In the genomic region with DNA sequence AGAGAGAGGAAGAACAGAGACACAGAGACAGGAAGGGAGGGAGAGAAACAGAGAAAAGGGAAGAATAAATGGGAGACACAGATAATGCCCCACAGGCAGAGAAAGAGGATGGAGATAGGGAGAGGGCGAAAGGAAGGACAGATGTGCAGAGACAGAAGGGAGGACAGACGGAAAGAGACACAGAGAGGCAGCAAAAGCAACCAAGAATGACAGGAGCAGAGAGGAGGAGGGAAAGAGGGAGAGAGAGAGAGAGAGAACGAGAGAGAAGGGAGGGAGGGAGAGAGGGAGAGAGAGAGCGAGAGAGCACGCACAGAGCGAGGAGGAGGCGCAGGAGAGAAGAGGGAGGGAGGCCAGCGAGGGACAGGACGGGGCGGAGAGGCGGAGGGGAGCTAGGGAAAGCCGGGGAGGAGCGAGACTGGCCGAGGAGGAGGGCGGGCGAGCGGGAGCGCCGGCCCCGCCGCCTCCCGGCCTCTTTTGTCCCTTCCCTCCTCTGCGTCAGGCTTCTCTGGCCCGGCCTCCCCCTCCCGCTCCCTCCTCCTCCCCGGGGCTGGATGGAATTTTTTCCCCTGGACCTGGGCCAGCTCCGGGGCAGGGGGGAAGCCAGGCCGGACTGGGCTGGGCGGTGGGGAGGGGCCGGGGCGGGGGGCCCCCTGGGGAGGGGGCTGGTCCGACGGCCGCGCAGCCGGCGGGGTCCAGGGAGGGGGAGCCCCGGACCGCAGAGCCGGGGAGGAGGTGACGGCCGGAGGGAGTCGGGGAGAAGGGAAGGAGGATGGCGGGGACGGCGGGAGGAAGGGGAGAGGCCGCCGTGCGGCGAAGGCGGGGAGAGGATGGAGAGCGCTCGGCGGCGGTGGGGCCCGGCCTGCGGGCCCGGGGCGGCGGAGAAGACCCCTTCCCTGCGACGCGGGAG, we compare ENCODE assay signal across 9 cellular contexts. TPM values are rescaled to one million over a fixed set of nuclear protein-coding genes. Genes with fewer than 3 reads are reported as not detected.
DNase-seq lines count a peak whose midpoint lies in the region; ATAC-seq and TF ChIP-seq lines count a peak whose summit lies in the region.
"Had no signal": no experiment of that assay in that cellular context is flagged by ENCODE, and none has a peak within 500 bp of the region (broad histone marks: within the 10 kb centered on the region; RNA-seq: fewer than 3 reads in every experiment).

No MANE protein-coding gene starts in this region.

- no peaks in the 10 kb centered on the region for H3K36me3 Mint-ChIP-seq in CD8-positive, alpha-beta T cell

- H3K4me2 ChIP-seq in smooth muscle cell = peak overlapping the region; percentile 91

- no peak for DNase-seq in CD8-positive, alpha-beta T cell
- DNase-seq in HUDEP-2 (lab: John Stamatoyannopoulos, UW; ENCODE audit: unreplicated experiment in 76 of 76) (peak in 50 of 76 experiments; percentile 13 to 89 (median 58)), SJCRH30 (peak; percentile 85 to 88), dedifferentiated amniotic fluid mesenchymal stem cell (ENCODE audit: extremely low spot score) (peak; percentile 97), smooth muscle cell (lab: John Stamatoyannopoulos, UW; ENCODE audit: unreplicated experiment) (peak; percentile 87)

- no peak for ATAC-seq in CD8-positive, alpha-beta T cell
- no peak for ATAC-seq in GM21381 (IDR thresholded peaks at IDR 0.05; ENCODE audit: unreplicated experiment)
- no peak for ATAC-seq in GM21360 (IDR thresholded peaks at IDR 0.05; ENCODE audit: unreplicated experiment)

- no peak for TF ChIP-seq CTCF in CD8-positive, alpha-beta T cell (IDR thresholded peaks at IDR 0.05)
- TF ChIP-seq CTCF in smooth muscle cell (IDR thresholded peaks at IDR 0.05; ENCODE audit: borderline replicate concordance, insufficient read depth, poor library complexity, severe bottlenecking) = no peak

- H3K9me3 Mint-ChIP-seq in CD8-positive, alpha-beta T cell = peaks cover 5% of the 10 kb centered on the region

- intact Hi-C loops in CD8-positive, alpha-beta T cell (cut with DNase I, micrococcal nuclease) = no loop called here

- peaks cover 31% of the 10 kb centered on the region for H4K20me1 ChIP-seq in smooth muscle cell (ENCODE audit: low read depth)

- H3K27ac ChIP-seq in CD8-positive, alpha-beta T cell (ENCODE audit: low read depth, low read length) = no peak overlapping the region
- H3K27ac ChIP-seq in SJCRH30 = peak overlapping the region; percentile 62
- peak overlapping the region; percentile 96 for H3K27ac ChIP-seq in layer of hippocampus (ENCODE audit: low read depth, low read length)
- H3K27ac ChIP-seq in smooth muscle cell (ENCODE audit: low read depth) = peak overlapping the region; percentile 96

- peaks cover 12% of the 10 kb centered on the region for H3K4me1 Mint-ChIP-seq in CD8-positive, alpha-beta T cell (ENCODE audit: low read depth)

- H3K4me3 Mint-ChIP-seq in CD8-positive, alpha-beta T cell = peak overlapping the region; percentile 77

- H3K9ac ChIP-seq in smooth muscle cell (ENCODE audit: low read depth) = peak overlapping the region; percentile 96

- H2AFZ ChIP-seq in smooth muscle cell (ENCODE audit: low read depth) = no peak overlapping the region

- 2% methylated on average over 8 of the region's 63 CpGs for WGBS in smooth muscle cell (ENCODE audit: low lambda C conversion rate)

- CTCF ChIA-PET in CD8-positive, alpha-beta T cell (lab: Charles Lee) = interaction anchor here (0.7 to 1.6 kb wide), 2 partner anchors 216 to 227 kb away, joined by 3 read pairs; no protein-coding TSS in a partner anchor

- peaks cover 15% of the 10 kb centered on the region for H3K4me1 ChIP-seq in CD8-positive, alpha-beta T cell (ENCODE audit: insufficient read depth, low read length)
- H3K4me1 ChIP-seq in SJCRH30 (peaks cover 5% of the 10 kb centered on the region; the same call in 1 of the 2 replicates), smooth muscle cell (ENCODE audit: low read depth) (peaks cover 4% of the 10 kb centered on the region)

- no peak overlapping the region for H3K4me3 ChIP-seq in CD8-positive, alpha-beta T cell (ENCODE audit: low read depth, low read length)
- H3K4me3 ChIP-seq in SJCRH30 (peak overlapping the region; percentile 77), smooth muscle cell (peak overlapping the region; percentile 65)

- H3K27me3 Mint-ChIP-seq in CD8-positive, alpha-beta T cell (ENCODE audit: low read depth) = peaks cover 3% of the 10 kb centered on the region

- H3F3A ChIP-seq in smooth muscle cell (ENCODE audit: low read depth) = peaks cover 23% of the 10 kb centered on the region

- peak overlapping the region; percentile 41 for H3K27ac Mint-ChIP-seq in CD8-positive, alpha-beta T cell

- POLR2A ChIA-PET in CD8-positive, alpha-beta T cell (lab: Charles Lee) = interaction anchor here (1.2 kb wide), 1 partner anchor 16 kb away, joined by 5 read pairs; no protein-coding TSS in a partner anchor

- H3K79me2 ChIP-seq in smooth muscle cell (ENCODE audit: low read depth) = peaks cover 54% of the 10 kb centered on the region

- no peaks in the 10 kb centered on the region for H3K36me3 ChIP-seq in CD8-positive, alpha-beta T cell (ENCODE audit: insufficient read depth, low read length)
- H3K36me3 ChIP-seq in SJCRH30 = 0 out of 2 replicates have a peak, but pooled peaks cover 11% of the 10 kb centered on the region
- H3K36me3 ChIP-seq in smooth muscle cell (ENCODE audit: low read depth) = no peaks in the 10 kb centered on the region

- no peaks in the 10 kb centered on the region for H3K27me3 ChIP-seq in CD8-positive, alpha-beta T cell (ENCODE audit: insufficient read depth, low read length)
- H3K27me3 ChIP-seq in SJCRH30 (no peaks in the 10 kb centered on the region), layer of hippocampus (ENCODE audit: control insufficient read depth, insufficient read depth, low read length) (no peaks in the 10 kb centered on the region), smooth muscle cell (ENCODE audit: low read depth) (no peaks in the 10 kb centered on the region)

- H3K9me3 ChIP-seq in CD8-positive, alpha-beta T cell (ENCODE audit: low read length) = peaks cover 4% of the 10 kb centered on the region
- H3K9me3 ChIP-seq in SJCRH30 (replicated peaks) = no peaks in the 10 kb centered on the region
- no peaks in the 10 kb centered on the region for H3K9me3 ChIP-seq in smooth muscle cell (replicated peaks; ENCODE audit: low read depth)

RNA-seq across cellular contexts. Expression of gene SPACA6, which starts 4.2 kb away (rescaled TPM):
- total RNA-seq in CD8-positive, alpha-beta T cell = 1 to 10 TPM; 3.8 to 4.0 TPM
- 3.2 and 10.9 TPM in 2 replicates for total RNA-seq in SJCRH30 (2014; rRNA removed; shearing (Covaris generic))
- 3.3 and 4.1 TPM in 2 replicates for total RNA-seq in smooth muscle cell
- 3.0 and 4.3 TPM in 2 replicates for polyA plus RNA-seq in smooth muscle cell

RNA-seq across cellular contexts. Expression of gene HAS1, which starts 34.9 kb away (rescaled TPM):
- not detected for total RNA-seq in CD8-positive, alpha-beta T cell
- 0.23 TPM in 1 of 2 replicates, not detected in the other for total RNA-seq in SJCRH30 (2014; rRNA removed; shearing (Covaris generic))
- 0.90 and 0.94 TPM in 2 replicates for total RNA-seq in smooth muscle cell
- 1.5 and 1.8 TPM in 2 replicates for polyA plus RNA-seq in smooth muscle cell
- total RNA-seq: T-helper 2 cell treated with Interferon-gamma antibody and Interleukin-4, amounts not matched to agents 100 ng/mL and 5 ng/mL, for 36 hours had no signal

RNA-seq across cellular contexts. Expression of gene SIGLEC14, which starts 42.3 kb away (rescaled TPM):
- total RNA-seq in CD8-positive, alpha-beta T cell = not detected
- not detected in 2 replicates for total RNA-seq in SJCRH30 (2014; rRNA removed; shearing (Covaris generic))
- total RNA-seq in smooth muscle cell = not detected in 2 replicates
- polyA plus RNA-seq in smooth muscle cell = not detected in 2 replicates
- total RNA-seq: T-helper 2 cell treated with Interferon-gamma antibody and Interleukin-4, amounts not matched to agents 100 ng/mL and 5 ng/mL, for 36 hours had no signal

RNA-seq across cellular contexts. Expression of gene SIGLEC5, which starts 58.7 kb away (rescaled TPM):
- total RNA-seq in CD8-positive, alpha-beta T cell = not detected
- not detected in 2 replicates for total RNA-seq in SJCRH30 (2014; rRNA removed; shearing (Covaris generic))
- total RNA-seq in smooth muscle cell = not detected in 2 replicates
- polyA plus RNA-seq in smooth muscle cell = not detected in 2 replicates
- total RNA-seq: T-helper 2 cell treated with Interferon-gamma antibody and Interleukin-4, amounts not matched to agents 100 ng/mL and 5 ng/mL, for 36 hours had no signal

Comparison
In these comparisons a context has a peak if more than half of its experiments do, and no peak if none do; other contexts are left out.
1. DNase-seq: peak in HUDEP-2 (50 of 76), SJCRH30 (2 of 2), dedifferentiated amniotic fluid mesenchymal stem cell (single experiment) and smooth muscle cell (single experiment); none in CD8-positive, alpha-beta T cell (0 of 7).